Comparison of ENCODE assay signal across 10 cellular contexts in genomic region chr9:112485574-112485973, GRCh38. TPM values are rescaled to one million over a fixed set of nuclear protein-coding genes. Genes with fewer than 3 reads are reported as not detected.
DNase-seq lines count a peak whose midpoint lies in the region; ATAC-seq and TF ChIP-seq lines count a peak whose summit lies in the region.
"Had no signal": no experiment of that assay in that cellular context is flagged by ENCODE, and none has a peak within 500 bp of the region (broad histone marks: within the 10 kb centered on the region; RNA-seq: fewer than 3 reads in every experiment).

No MANE protein-coding gene starts in this region.

- peaks cover 25% of the 10 kb centered on the region for H3K4me1 ChIP-seq in cardiac muscle cell (ENCODE audit: low read depth)
- H3K4me1 ChIP-seq in iPS-15b (ENCODE audit: control insufficient read depth, insufficient read depth, low read length) = peaks cover 21% of the 10 kb centered on the region
- H3K4me1 ChIP-seq in upper lobe of left lung = peaks cover 2 to 12% (median 7%) of the 10 kb centered on the region in 4 donors
- H3K4me1 ChIP-seq in ovary (ENCODE audit: insufficient read depth) = peaks cover 4% of the 10 kb centered on the region

- H3K27ac Mint-ChIP-seq in T-helper 17 cell = peak overlapping the region; percentile 92

- peaks cover 15% of the 10 kb centered on the region for H3K4me1 Mint-ChIP-seq in T-helper 17 cell

- 80 to 85% methylated on average over 3 of the region's 3 CpGs for WGBS in upper lobe of left lung, 2 donors
- whole genome bisulfite sequencing in ovary, 3 donors = 74 to 76% (median 75%) methylated on average over 3 of the region's 3 CpGs

- H3K36me3 Mint-ChIP-seq in T-helper 17 cell (ENCODE audit: low read depth) = peaks cover 2% of the 10 kb centered on the region

- no peak overlapping the region for H3K27ac ChIP-seq in cardiac muscle cell
- no peak overlapping the region for H3K27ac ChIP-seq in upper lobe of left lung
- peak overlapping the region in 1 of 2 donors; percentile 87 for H3K27ac ChIP-seq in ovary

- no peaks in the 10 kb centered on the region for H3K9me3 ChIP-seq in cardiac muscle cell (ENCODE audit: low read depth)
- H3K9me3 ChIP-seq in T-helper 17 cell (ENCODE audit: control insufficient read depth, low read length, poor library complexity, severe bottlenecking) = no peaks in the 10 kb centered on the region
- H3K9me3 ChIP-seq in iPS-15b (ENCODE audit: control insufficient read depth, insufficient read depth, low read length) = no peaks in the 10 kb centered on the region
- no peaks in the 10 kb centered on the region for H3K9me3 ChIP-seq in upper lobe of left lung
- no peaks in the 10 kb centered on the region for H3K9me3 ChIP-seq in ovary

- TF ChIP-seq POLR2A in upper lobe of left lung (IDR thresholded peaks at IDR 0.05) (no peak), ovary (IDR thresholded peaks at IDR 0.05) (no peak)

- H3K27me3 Mint-ChIP-seq in T-helper 17 cell = no peaks in the 10 kb centered on the region

- H3K27me3 ChIP-seq in cardiac muscle cell (no peaks in the 10 kb centered on the region), iPS-15b (ENCODE audit: control insufficient read depth, insufficient read depth, low read length) (no peaks in the 10 kb centered on the region), upper lobe of left lung (no peaks in the 10 kb centered on the region), ovary (no peaks in the 10 kb centered on the region)

- TF ChIP-seq EP300 in upper lobe of left lung (IDR thresholded peaks at IDR 0.05) (no peak), ovary (IDR thresholded peaks at IDR 0.05) (no peak)

- peak overlapping the region; percentile 97 for H3K4me3 Mint-ChIP-seq in T-helper 17 cell

- DNase-seq in cardiac muscle cell (ENCODE audit: low read depth in 1 of 2, low spot score in 1 of 2) (no peak), Right ventricle myocardium inferior (ENCODE audit: missing footprints) (no peak), T-helper 17 cell (no peak), upper lobe of left lung (no peak), ovary (no peak), D341Med (ENCODE audit: low spot score) (no peak)
- DNase-seq: activated effector memory CD4-positive, alpha-beta T cell treated with anti-CD3 and anti-CD28 coated beads, Interleukin-2, amount 50 U/mL, for 16 hours; NCI-H146 had no signal

- H3K36me3 ChIP-seq in cardiac muscle cell = no peaks in the 10 kb centered on the region
- H3K36me3 ChIP-seq in iPS-15b (ENCODE audit: control insufficient read depth, insufficient read depth, low read length) = no peaks in the 10 kb centered on the region
- no peaks in the 10 kb centered on the region for H3K36me3 ChIP-seq in upper lobe of left lung
- no peaks in the 10 kb centered on the region for H3K36me3 ChIP-seq in ovary

- intact Hi-C loops in Right ventricle myocardium inferior (cut with DNase I) = no loop called here
- intact Hi-C loops in ovary (cut with DNase I) = loop anchor here in 1 of 4 donors (10.0 kb wide), 1 partner anchor 101 kb away; the partner anchor contains the start of gene HSDL2

- no peak for ATAC-seq in Right ventricle myocardium inferior
- no peak for ATAC-seq in T-helper 17 cell
- ATAC-seq in upper lobe of left lung (ENCODE audit: low FRiP score in 2 of 2) = no peak
- no peak for ATAC-seq in esophagus mucosa

- peak overlapping the region; percentile 100 for H3K4me3 ChIP-seq in cardiac muscle cell
- peak overlapping the region; percentile 67 for H3K4me3 ChIP-seq in iPS-15b (ENCODE audit: low read depth, low read length)
- peak overlapping the region in 3 of 4 donors; percentile 73 to 89 (median 84) for H3K4me3 ChIP-seq in upper lobe of left lung
- no peak overlapping the region for H3K4me3 ChIP-seq in ovary

- TF ChIP-seq CTCF in cardiac muscle cell (IDR thresholded peaks at IDR 0.05; ENCODE audit: low read depth, low read length) (no peak), upper lobe of left lung (IDR thresholded peaks at IDR 0.05) (no peak), ovary (IDR thresholded peaks at IDR 0.05) (no peak)

- H3K9ac ChIP-seq in iPS-15b (ENCODE audit: low read depth, low read length) = no peak overlapping the region

RNA-seq across cellular contexts. Expression of gene KIAA1958, which starts 1.1 kb away (rescaled TPM):
- total RNA-seq in cardiac muscle cell (10.9 and 20.1 TPM in 2 replicates), Right ventricle myocardium inferior (5.0 TPM), T-helper 17 cell (1 to 10 TPM; 2.1 to 2.8 TPM), upper lobe of left lung (10 to 100 TPM in 5 of 6 donors, 1 to 10 TPM in 1; 9.2 to 21.1 (median 14.2) TPM), ovary (10 to 100 TPM; 14.8 to 40.3 (median 24.6) TPM), esophagus mucosa (3.9 TPM)
- polyA plus RNA-seq in cardiac muscle cell (9.9 and 16.6 TPM in 2 replicates), ovary (1 to 10 TPM; 5.7 to 7.9 TPM)
